In the genomic region with DNA sequence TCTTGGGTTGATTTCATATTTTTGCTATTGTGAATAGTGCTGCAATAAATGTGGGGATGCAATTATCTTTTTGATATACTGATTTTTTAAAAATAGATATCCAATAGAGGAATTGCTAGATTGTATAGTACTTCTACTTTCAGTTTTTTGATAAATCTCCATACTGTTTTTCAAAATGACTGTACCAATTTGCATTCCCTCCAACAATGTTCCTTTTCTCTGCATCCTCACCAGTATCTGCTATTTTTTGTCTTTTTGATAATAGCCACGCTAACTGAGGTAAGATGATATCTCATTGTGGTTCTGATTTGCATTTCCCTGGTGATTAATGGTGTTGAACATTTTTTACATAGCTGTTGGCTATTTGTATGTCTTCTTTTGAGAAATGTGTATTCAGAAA, we compare ENCODE assay signal across 22 cellular contexts.
"Had no signal": no experiment of that assay in that cellular context is flagged by ENCODE, and none has a peak within 500 bp of the region (broad histone marks: within the 10 kb centered on the region; RNA-seq: fewer than 3 reads in every experiment).

No MANE protein-coding gene starts in this region.

- H3K27me3 Mint-ChIP-seq: dendritic cell treated with granulocyte-macrophage colony-stimulating factor and Interleukin-4, amounts not matched to agents 40 ng/mL and 50 ng/mL, for 4 days; effector memory CD8-positive, alpha-beta T cell; naive B cell; progenitor cell of endocrine pancreas; stimulated activated naive CD8-positive, alpha-beta T cell treated with anti-CD3 and anti-CD28 coated beads, Interleukin-15, Interleukin-2, amounts not matched to agents 100 ng/mL and 50 ng/mL, for 24 hours had no signal

- H3K4me3 ChIP-seq: esophagus squamous epithelium, gastroesophageal sphincter, pancreas, right lobe of liver, tibial artery, upper lobe of left lung, vagina had no signal

- FAIRE-seq: keratinocyte had no signal

- DNase-seq: effector memory CD8-positive, alpha-beta T cell; esophagus squamous epithelium; foreskin fibroblast; immature natural killer cell; left ventricle myocardium superior; mesendoderm; naive B cell; occipital lobe; pancreas; right lobe of liver; stimulated activated CD4-positive, alpha-beta T cell treated with anti-CD3 and anti-CD28 coated beads, Interleukin-4, amount 100 ng/mL, for 1 hour; stimulated activated CD8-positive, alpha-beta memory T cell treated with anti-CD3 and anti-CD28 coated beads, Interleukin-4, amount 100 ng/mL, for 48 hours; tibial artery; upper lobe of left lung had no signal

- H3K27ac ChIP-seq: esophagus squamous epithelium, gastroesophageal sphincter, pancreas, right lobe of liver, tibial artery, upper lobe of left lung, vagina had no signal

- H3K4me1 Mint-ChIP-seq: naive B cell; nephron; stimulated activated effector memory CD8-positive, alpha-beta T cell treated with anti-CD3 and anti-CD28 coated beads, Interleukin-12 subunit alpha, Interleukin-12 subunit beta, amount 100 ng/mL, for 72 hours had no signal

- H3K27ac Mint-ChIP-seq: dendritic cell treated with granulocyte-macrophage colony-stimulating factor and Interleukin-4, amounts not matched to agents 40 ng/mL and 50 ng/mL, for 4 days; effector memory CD8-positive, alpha-beta T cell; immature natural killer cell; naive B cell; nephron; progenitor cell of endocrine pancreas; stimulated activated effector memory CD8-positive, alpha-beta T cell treated with anti-CD3 and anti-CD28 coated beads, Interleukin-12 subunit alpha, Interleukin-12 subunit beta, amount 100 ng/mL, for 72 hours; stimulated activated naive CD8-positive, alpha-beta T cell treated with anti-CD3 and anti-CD28 coated beads, Interleukin-15, Interleukin-2, amounts not matched to agents 100 ng/mL and 50 ng/mL, for 24 hours had no signal

- H3K4me3 Mint-ChIP-seq: dendritic cell treated with granulocyte-macrophage colony-stimulating factor and Interleukin-4, amounts not matched to agents 40 ng/mL and 50 ng/mL, for 4 days; effector memory CD8-positive, alpha-beta T cell; immature natural killer cell; naive B cell; nephron; stimulated activated effector memory CD8-positive, alpha-beta T cell treated with anti-CD3 and anti-CD28 coated beads, Interleukin-12 subunit alpha, Interleukin-12 subunit beta, amount 100 ng/mL, for 72 hours; stimulated activated naive CD8-positive, alpha-beta T cell treated with anti-CD3 and anti-CD28 coated beads, Interleukin-15, Interleukin-2, amounts not matched to agents 100 ng/mL and 50 ng/mL, for 24 hours had no signal

- H3K4me1 ChIP-seq: esophagus squamous epithelium, gastroesophageal sphincter, pancreas, right lobe of liver, tibial artery, upper lobe of left lung, vagina had no signal

- H3K9me3 ChIP-seq: pancreas, right lobe of liver had no signal

- H3K36me3 ChIP-seq: esophagus squamous epithelium, gastroesophageal sphincter, pancreas, right lobe of liver, tibial artery, upper lobe of left lung, vagina had no signal

- H3K36me3 Mint-ChIP-seq: stimulated activated effector memory CD8-positive, alpha-beta T cell treated with anti-CD3 and anti-CD28 coated beads, Interleukin-12 subunit alpha, Interleukin-12 subunit beta, amount 100 ng/mL, for 72 hours had no signal

- H3K27me3 ChIP-seq: esophagus squamous epithelium, gastroesophageal sphincter, pancreas, right lobe of liver, tibial artery, upper lobe of left lung, vagina had no signal

- ATAC-seq: effector memory CD8-positive, alpha-beta T cell; gastroesophageal sphincter; left ventricle myocardium superior; pancreas; right lobe of liver; stimulated activated effector memory CD8-positive, alpha-beta T cell treated with anti-CD3 and anti-CD28 coated beads, Interleukin-12 subunit alpha, Interleukin-12 subunit beta, amount 100 ng/mL, for 72 hours had no signal
